Comparison of ENCODE assay signal across 22 cellular contexts in the genomic region with DNA sequence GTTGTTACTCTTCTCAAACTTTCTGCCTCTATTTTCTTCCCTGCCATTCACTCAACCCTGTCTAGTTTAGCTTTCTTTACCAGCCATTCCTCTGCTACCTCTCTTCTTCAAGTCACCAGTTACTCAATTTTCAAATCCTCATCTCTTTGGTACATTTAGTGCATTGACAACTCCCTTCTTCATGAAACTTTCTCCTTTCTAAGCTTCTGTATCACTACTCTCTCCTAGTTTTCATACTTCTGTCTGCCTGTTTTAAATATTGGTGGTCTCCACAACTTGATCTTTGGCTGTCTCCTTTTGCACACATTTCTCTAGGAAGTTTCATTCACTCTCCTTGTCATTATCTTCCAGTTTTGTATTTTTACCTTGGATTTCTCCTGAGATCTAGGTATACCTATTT. TPM values are rescaled to one million over a fixed set of nuclear protein-coding genes. Genes with fewer than 3 reads are reported as not detected.
"Had no signal": no experiment of that assay in that cellular context is flagged by ENCODE, and none has a peak within 500 bp of the region (broad histone marks: within the 10 kb centered on the region; RNA-seq: fewer than 3 reads in every experiment).

No MANE protein-coding gene starts in this region.

- H3K36me3 Mint-ChIP-seq: natural killer cell had no signal

- H3K9me3 ChIP-seq: pancreas, prostate gland, right lobe of liver, testis, tibial nerve, upper lobe of right lung, vagina had no signal

- H3K9me3 Mint-ChIP-seq: natural killer cell; neural progenitor cell; stimulated activated effector memory CD8-positive, alpha-beta T cell treated with anti-CD3 and anti-CD28 coated beads, Interleukin-12 subunit alpha, Interleukin-12 subunit beta, amount 100 ng/mL, for 72 hours; stimulated activated naive CD8-positive, alpha-beta T cell treated with anti-CD3 and anti-CD28 coated beads, Interleukin-15, Interleukin-2, amounts not matched to agents 100 ng/mL and 50 ng/mL, for 24 hours had no signal

- H3K9ac ChIP-seq: neural progenitor cell had no signal

- ATAC-seq: natural killer cell; pancreas; stimulated activated effector memory CD8-positive, alpha-beta T cell treated with anti-CD3 and anti-CD28 coated beads, Interleukin-12 subunit alpha, Interleukin-12 subunit beta, amount 100 ng/mL, for 72 hours; upper lobe of right lung had no signal

- H3K4me3 ChIP-seq: neural progenitor cell, pancreas, prostate gland, right lobe of liver, testis, tibial nerve, upper lobe of right lung, vagina had no signal

- H3K4me2 ChIP-seq: neural progenitor cell had no signal

- H3K4me1 ChIP-seq: neural progenitor cell had no signal

- H3K27ac ChIP-seq: neural progenitor cell, pancreas, prostate gland, right lobe of liver, testis, tibial nerve, upper lobe of right lung, vagina had no signal

- H3K27ac Mint-ChIP-seq: natural killer cell; neural progenitor cell; stimulated activated effector memory CD8-positive, alpha-beta T cell treated with anti-CD3 and anti-CD28 coated beads, Interleukin-12 subunit alpha, Interleukin-12 subunit beta, amount 100 ng/mL, for 72 hours; stimulated activated naive CD8-positive, alpha-beta T cell treated with anti-CD3 and anti-CD28 coated beads, Interleukin-15, Interleukin-2, amounts not matched to agents 100 ng/mL and 50 ng/mL, for 24 hours had no signal

- H3K4me3 Mint-ChIP-seq: natural killer cell; neural progenitor cell; stimulated activated effector memory CD8-positive, alpha-beta T cell treated with anti-CD3 and anti-CD28 coated beads, Interleukin-12 subunit alpha, Interleukin-12 subunit beta, amount 100 ng/mL, for 72 hours; stimulated activated naive CD8-positive, alpha-beta T cell treated with anti-CD3 and anti-CD28 coated beads, Interleukin-15, Interleukin-2, amounts not matched to agents 100 ng/mL and 50 ng/mL, for 24 hours had no signal

- DNase-seq: effector CD8-positive, alpha-beta T cell; foreskin melanocyte; head of caudate nucleus; hippocampal formation; mammary epithelial cell; natural killer cell; occipital lobe; pancreas; retina; right lobe of liver; stimulated activated CD4-positive, alpha-beta T cell treated with anti-CD3 and anti-CD28 coated beads, Interleukin-4, amount 100 ng/mL, for 1 hour; stimulated activated CD8-positive, alpha-beta memory T cell treated with anti-CD3 and anti-CD28 coated beads, Interleukin-4, amount 100 ng/mL, for 48 hours; testis; upper lobe of right lung had no signal

- H3K27me3 ChIP-seq: pancreas, right lobe of liver, testis, tibial nerve, upper lobe of right lung, vagina had no signal

- H3K27me3 Mint-ChIP-seq: stimulated activated naive CD8-positive, alpha-beta T cell treated with anti-CD3 and anti-CD28 coated beads, Interleukin-15, Interleukin-2, amounts not matched to agents 100 ng/mL and 50 ng/mL, for 24 hours had no signal

- H2AFZ ChIP-seq: neural progenitor cell had no signal

- H3K36me3 ChIP-seq: neural progenitor cell, pancreas, prostate gland, right lobe of liver, upper lobe of right lung had no signal

RNA-seq across cellular contexts. Expression of a gene that starts 54.3 kb away (rescaled TPM):
- total RNA-seq: kidney epithelial cell, mammary epithelial cell, natural killer cell, right lobe of liver, subcutaneous adipose tissue, tibial nerve had no signal
- polyA plus RNA-seq: mammary epithelial cell had no signal
